Comparison of ENCODE assay signal across 24 cellular contexts in the genomic region with DNA sequence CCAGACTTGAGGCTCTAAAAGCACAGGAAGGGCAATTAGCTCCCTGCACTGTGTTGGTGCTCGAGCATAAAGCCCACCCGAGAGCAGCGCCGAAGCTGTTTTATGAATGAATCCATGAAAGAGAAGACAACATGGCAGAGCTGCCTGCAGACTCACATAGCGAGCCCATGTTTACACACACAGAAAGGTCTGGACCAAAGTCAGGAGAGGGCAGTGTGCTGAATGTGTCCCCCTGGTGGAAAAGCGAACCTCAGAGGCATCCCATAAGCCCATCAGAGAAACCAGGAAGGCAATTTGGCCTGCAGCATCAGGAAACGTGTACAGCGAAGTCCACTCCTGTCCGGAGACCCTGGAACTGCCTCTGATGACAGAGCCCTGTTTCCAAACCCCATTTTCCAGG. TPM values are rescaled to one million over a fixed set of nuclear protein-coding genes. Genes with fewer than 3 reads are reported as not detected.
DNase-seq lines count a peak whose midpoint lies in the region; ATAC-seq and TF ChIP-seq lines count a peak whose summit lies in the region.
"Had no signal": no experiment of that assay in that cellular context is flagged by ENCODE, and none has a peak within 500 bp of the region (broad histone marks: within the 10 kb centered on the region; RNA-seq: fewer than 3 reads in every experiment).

No MANE protein-coding gene starts in this region.

- H3K79me2 ChIP-seq in GM23338 (replicated peaks; ENCODE audit: insufficient read depth) (no peaks in the 10 kb centered on the region), PC-3 (ENCODE audit: low read length) (no peaks in the 10 kb centered on the region)
- H3K79me2 ChIP-seq: parathyroid adenoma had no signal

- H3K36me3 Mint-ChIP-seq in GM23338 (ENCODE audit: low read depth), result no peaks in the 10 kb centered on the region
- no peaks in the 10 kb centered on the region for H3K36me3 Mint-ChIP-seq in endodermal cell (ENCODE audit: low read depth)
- H3K36me3 Mint-ChIP-seq: CD14-positive monocyte, type B pancreatic cell had no signal

- 87 to 96% methylated on average over 9 of the region's 9 CpGs for WGBS in endodermal cell (ENCODE audit: insufficient coverage in 1 of 2, insufficient read length in 1 of 2), 2 experiments

- no peak overlapping the region for H3K9ac ChIP-seq in PC-3 (ENCODE audit: low read length)
- H3K9ac ChIP-seq in endodermal cell (ENCODE audit: extremely low read depth, low read length, poor library complexity, severe bottlenecking), result no peak overlapping the region
- no peak overlapping the region for H3K9ac ChIP-seq in rectal smooth muscle tissue (ENCODE audit: low read length)
- H3K9ac ChIP-seq: parathyroid adenoma had no signal

- CTCF ChIA-PET in PC-3 (lab: Charles Lee), result interaction anchor here (0.6 kb wide), 1 partner anchor 45 kb away, joined by 4 read pairs; no protein-coding TSS in a partner anchor

- H3K9me2 ChIP-seq in GM23338 (ENCODE audit: insufficient read depth) (peaks cover 5% of the 10 kb centered on the region; the same call in 1 of the 2 replicates), PC-3 (replicated peaks; ENCODE audit: low read length) (no peaks in the 10 kb centered on the region)

- H3K9me3 Mint-ChIP-seq in GM23338 (no peaks in the 10 kb centered on the region; the same call in 2 of the 3 replicates), endodermal cell (no peaks in the 10 kb centered on the region)
- H3K9me3 Mint-ChIP-seq: activated CD4-positive, alpha-beta memory T cell treated with anti-CD3 and anti-CD28 coated beads, Interleukin-2, amount 10 ng/mL, durations not matched to agents 7 days and 5 days; CD14-positive monocyte; type B pancreatic cell had no signal

- no peaks in the 10 kb centered on the region for H4K20me1 ChIP-seq in GM23338 (replicated peaks; ENCODE audit: insufficient read depth)
- H4K20me1 ChIP-seq in PC-3 (ENCODE audit: low read length), result no peaks in the 10 kb centered on the region

- ATAC-seq in GM23338, result peak; percentile 14; the same call in 2 of the 3 replicates
- ATAC-seq in PC-3, result no peak
- ATAC-seq: gastrocnemius medialis, left ventricle myocardium superior had no signal

- H3K4me1 ChIP-seq in GM23338 (ENCODE audit: insufficient read depth), result peaks cover 17% of the 10 kb centered on the region
- H3K4me1 ChIP-seq in PC-3 (ENCODE audit: insufficient read depth, low read length), result peaks cover 20% of the 10 kb centered on the region
- H3K4me1 ChIP-seq in endodermal cell (ENCODE audit: control insufficient read depth, insufficient read depth, low read length), result peaks cover 5% of the 10 kb centered on the region
- H3K4me1 ChIP-seq in rectal smooth muscle tissue (ENCODE audit: control insufficient read depth, insufficient read depth, low read length), result peaks cover 14% of the 10 kb centered on the region
- H3K4me1 ChIP-seq: parathyroid adenoma had no signal

- H3K4me2 ChIP-seq in GM23338 (no peak overlapping the region), PC-3 (ENCODE audit: low read length) (no peak overlapping the region)

- TF ChIP-seq CTCF in GM23338 (conservative IDR thresholded peaks at IDR 0.05; ENCODE audit: low read depth in 2 of 2) (peak; percentile 35 to 48), PC-3 (conservative IDR thresholded peaks at IDR 0.05; ENCODE audit: low read depth, low read length) (peak; percentile 36; the same call in 1 of the 2 replicates), endodermal cell (conservative IDR thresholded peaks at IDR 0.05) (peak; percentile 70)

- H3K9me3 ChIP-seq in PC-3 (ENCODE audit: low read length), result no peaks in the 10 kb centered on the region
- H3K9me3 ChIP-seq in endodermal cell (ENCODE audit: control insufficient read depth, low read length), result no peaks in the 10 kb centered on the region
- H3K9me3 ChIP-seq: gastrocnemius medialis had no signal

- H3K27ac ChIP-seq in GM23338 (ENCODE audit: low read depth) (no peak overlapping the region), PC-3 (ENCODE audit: low read length) (0 out of 2 replicates have a peak overlapping the region, but pooled peaks have one; percentile 7), endodermal cell (ENCODE audit: low read depth, low read length) (no peak overlapping the region), rectal smooth muscle tissue (ENCODE audit: low read depth, low read length) (no peak overlapping the region)
- H3K27ac ChIP-seq: gastrocnemius medialis, parathyroid adenoma had no signal

- POLR2A ChIA-PET in PC-3 (lab: Charles Lee; ENCODE audit: unreplicated experiment), result no interaction called here

- H3K36me3 ChIP-seq in GM23338 (ENCODE audit: insufficient read depth) (no peaks in the 10 kb centered on the region), PC-3 (ENCODE audit: low read depth, low read length) (no peaks in the 10 kb centered on the region), endodermal cell (ENCODE audit: control insufficient read depth, insufficient read depth, low read length) (no peaks in the 10 kb centered on the region), rectal smooth muscle tissue (ENCODE audit: control insufficient read depth, insufficient read depth, low read length) (no peaks in the 10 kb centered on the region)
- H3K36me3 ChIP-seq: gastrocnemius medialis had no signal

- H3K4me3 Mint-ChIP-seq in GM23338 (no peak overlapping the region), endodermal cell (no peak overlapping the region)
- H3K4me3 Mint-ChIP-seq: activated CD4-positive, alpha-beta memory T cell treated with anti-CD3 and anti-CD28 coated beads, Interleukin-2, amount 10 ng/mL, durations not matched to agents 7 days and 5 days; CD14-positive monocyte; type B pancreatic cell had no signal

- peaks cover 17% of the 10 kb centered on the region for H3K27me3 Mint-ChIP-seq in GM23338 (ENCODE audit: insufficient read depth, low read depth, poor library complexity)
- peaks cover 3% of the 10 kb centered on the region for H3K27me3 Mint-ChIP-seq in endodermal cell (ENCODE audit: insufficient read depth)

- H3K27ac Mint-ChIP-seq in GM23338 (no peak overlapping the region), endodermal cell (no peak overlapping the region)
- H3K27ac Mint-ChIP-seq: activated CD4-positive, alpha-beta memory T cell treated with anti-CD3 and anti-CD28 coated beads, Interleukin-2, amount 10 ng/mL, durations not matched to agents 7 days and 5 days; type B pancreatic cell had no signal

- no peaks in the 10 kb centered on the region for H3K27me3 ChIP-seq in GM23338 (ENCODE audit: insufficient read depth)
- H3K27me3 ChIP-seq in PC-3 (ENCODE audit: low read length), result no peaks in the 10 kb centered on the region
- H3K27me3 ChIP-seq in endodermal cell (ENCODE audit: control insufficient read depth, insufficient read depth, low read length, poor library complexity, severe bottlenecking), result no peaks in the 10 kb centered on the region
- no peaks in the 10 kb centered on the region for H3K27me3 ChIP-seq in rectal smooth muscle tissue (ENCODE audit: control insufficient read depth, insufficient read depth, low read length)
- H3K27me3 ChIP-seq: gastrocnemius medialis had no signal

- H3K4me1 Mint-ChIP-seq in GM23338 (peaks cover 21% of the 10 kb centered on the region), endodermal cell (peaks cover 10% of the 10 kb centered on the region)
- H3K4me1 Mint-ChIP-seq: activated CD4-positive, alpha-beta memory T cell treated with anti-CD3 and anti-CD28 coated beads, Interleukin-2, amount 10 ng/mL, durations not matched to agents 7 days and 5 days had no signal

- no peaks in the 10 kb centered on the region for H3F3A ChIP-seq in GM23338 (replicated peaks; ENCODE audit: low read depth)
- no peaks in the 10 kb centered on the region for H3F3A ChIP-seq in PC-3 (ENCODE audit: low read length, unreplicated experiment)

- H3K4me3 ChIP-seq in GM23338, result no peak overlapping the region
- H3K4me3 ChIP-seq in PC-3 (ENCODE audit: low read length), result no peak overlapping the region
- H3K4me3 ChIP-seq in endodermal cell (ENCODE audit: low read length), result no peak overlapping the region
- peak overlapping the region; percentile 4 for H3K4me3 ChIP-seq in rectal smooth muscle tissue (ENCODE audit: low read length)
- H3K4me3 ChIP-seq: gastrocnemius medialis had no signal

- BruUV-seq in PC-3 (replicated peaks; lab: Mats Ljungman, UMichigan), result no TSS peak

- H2AFZ ChIP-seq in GM23338 (no peak overlapping the region; the same call in 1 of the 2 replicates), PC-3 (ENCODE audit: low read length) (no peak overlapping the region)
- H2AFZ ChIP-seq: parathyroid adenoma had no signal

- intact Hi-C loops in PC-3 (cut with micrococcal nuclease) (no loop called here), head of caudate nucleus (cut with DNase I) (no loop called here)

- DNase-seq in GM23338 (ENCODE audit: low spot score) (peak; percentile 45), PC-3 (no peak), endodermal cell (peak; percentile 67), head of caudate nucleus (no peak), GDM1 (lab: John Stamatoyannopoulos, UW) (no peak), NCI-H1694 treated with DMSO at 0.1 percent for 48 hours (lab: John Stamatoyannopoulos, UW) (no peak), glomerular visceral epithelial cell (ENCODE audit: extremely low spot score) (no peak)
- DNase-seq: activated CD4-positive, alpha-beta memory T cell treated with anti-CD3 and anti-CD28 coated beads, Interleukin-2, amount 10 ng/mL, durations not matched to agents 7 days and 5 days; caudate nucleus; DND-41; effector memory CD4-positive, alpha-beta T cell; gastrocnemius medialis; left ventricle myocardium superior; MM.1S; NCI-H2029; NCI-H510A treated with DMSO at 0.1 percent for 48 hours; stimulated activated CD4-positive, alpha-beta T cell treated with anti-CD3 and anti-CD28 coated beads, Interleukin-12 subunit alpha, Interleukin-12 subunit beta, amount 100 ng/mL, for 4 hours; stimulated activated naive CD4-positive, alpha-beta T cell treated with Interleukin-2 at 50 U/mL for 16 hours had no signal

RNA-seq across cellular contexts. Expression of gene CHRDL2, which starts 37.1 kb away (rescaled TPM):
- 0.16 and 0.21 TPM in 2 replicates for total RNA-seq in GM23338 (2014; rRNA removed; shearing (Covaris generic))
- 0.38 TPM in 1 of 2 replicates, not detected in the other for polyA plus RNA-seq in GM23338 (2016; fragmentation: Nextera tagmentation; extraction: Ambion mirVana)
- total RNA-seq in PC-3 (2014; rRNA removed) (not detected in 2 replicates), endodermal cell (1 to 10 TPM in 1 of 2 donors, under 1 TPM in 1; 0.44 to 1.2 TPM)
- 0.53 TPM for polyA plus RNA-seq in endodermal cell (2013, experiment 1 of 2)
- 0.33 TPM for polyA plus RNA-seq in endodermal cell (2013, experiment 2 of 2)
- total RNA-seq: activated CD4-positive, alpha-beta memory T cell treated with anti-CD3 and anti-CD28 coated beads, Interleukin-2, amount 10 ng/mL, durations not matched to agents 7 days and 5 days; HT1080; myocyte had no signal
- polyA plus RNA-seq: CD14-positive monocyte had no signal

RNA-seq across cellular contexts. Expression of gene RNF169, which starts 54.5 kb away (rescaled TPM):
- 15.1 and 16.5 TPM in 2 replicates for total RNA-seq in GM23338 (2014; rRNA removed; shearing (Covaris generic))
- 0.78 and 0.90 TPM in 2 replicates for polyA plus RNA-seq in GM23338 (2016; fragmentation: Nextera tagmentation; extraction: Ambion mirVana)
- total RNA-seq in PC-3 (2014; rRNA removed), result 20.4 and 20.8 TPM in 2 replicates
- 10 to 100 TPM; 18.3 to 23.6 TPM for total RNA-seq in endodermal cell
- 12.1 TPM for polyA plus RNA-seq in endodermal cell (2013, experiment 1 of 2)
- polyA plus RNA-seq in endodermal cell (2013, experiment 2 of 2), result 13.4 TPM

Comparison
In these comparisons a context has a peak if more than half of its experiments do, and no peak if none do; other contexts are left out.
1. DNase-seq: peak in GM23338 (single experiment) and endodermal cell (single experiment); none in PC-3 (single experiment), head of caudate nucleus (0 of 42), GDM1 (single experiment), NCI-H1694 treated with DMSO at 0.1 percent for 48 hours (single experiment) and glomerular visceral epithelial cell (single experiment).
2. Peak in every context shown above with its lines, with median percentiles within 50 percentile points of each other: CTCF ChIP-seq.